22 cellular contexts compared by ENCODE assay signal in genomic region chr6:46932941-46933340, GRCh38. TPM values are rescaled to one million over a fixed set of nuclear protein-coding genes. Genes with fewer than 3 reads are reported as not detected.
A peak's percentile ranks its signal among the peaks of the same experiment; 100 is the strongest.
DNase-seq lines count a peak whose midpoint lies in the region; ATAC-seq and TF ChIP-seq lines count a peak whose summit lies in the region.
"Had no signal": no experiment of that assay in that cellular context is flagged by ENCODE, and none has a peak within 500 bp of the region (broad histone marks: within the 10 kb centered on the region; RNA-seq: fewer than 3 reads in every experiment).

No MANE protein-coding gene starts in this region.

- DNase-seq in AG10803 (ENCODE audit: low read depth) (peak; percentile 31), PC-9 (no peak), fibroblast of pulmonary artery (ENCODE audit: low read depth) (peak; percentile 45)
- DNase-seq in stimulated activated CD4-positive, alpha-beta T cell treated with anti-CD3 and anti-CD28 coated beads, Interleukin-1b, Interleukin-23, amount 100 ng/mL, for 48 hours, result no peak
- no peak for DNase-seq in stimulated activated CD4-positive, alpha-beta T cell treated with anti-CD3 and anti-CD28 coated beads, Interleukin-15, amount 100 ng/mL, for 24 hours
- DNase-seq: activated naive CD8-positive, alpha-beta T cell treated with anti-CD3 and anti-CD28 coated beads, Interleukin-2, amount 50 U/mL, for 24 hours; central memory CD4-positive, alpha-beta T cell; effector memory CD4-positive, alpha-beta T cell; IMR-90; naive thymus-derived CD4-positive, alpha-beta T cell; NCI-H2081; NCI-H526; stomach had no signal

- H3K27ac Mint-ChIP-seq in nephron, result peak overlapping the region; percentile 14 to 59 (median 30)
- H3K27ac Mint-ChIP-seq: activated naive CD8-positive, alpha-beta T cell treated with anti-CD3 and anti-CD28 coated beads, Interleukin-2, amount 50 U/mL, for 24 hours; activated T-helper 17 cell treated with anti-CD3 and anti-CD28 coated beads, Interleukin-2, amount 50 U/mL, for 72 hours; naive thymus-derived CD4-positive, alpha-beta T cell; progenitor cell of endocrine pancreas; T-helper 2 cell treated with Interferon-gamma antibody and Interleukin-4, amounts not matched to agents 5 μg/mL and 100 μg/mL, for 36 hours had no signal

- no peaks in the 10 kb centered on the region for H3K9me2 ChIP-seq in PC-9 (ENCODE audit: insufficient read depth)

- H3K4me3 Mint-ChIP-seq in nephron, result no peak overlapping the region
- H3K4me3 Mint-ChIP-seq: activated naive CD8-positive, alpha-beta T cell treated with anti-CD3 and anti-CD28 coated beads, Interleukin-2, amount 50 U/mL, for 24 hours; activated T-helper 17 cell treated with anti-CD3 and anti-CD28 coated beads, Interleukin-2, amount 50 U/mL, for 72 hours; naive thymus-derived CD4-positive, alpha-beta T cell; T-helper 2 cell treated with Interferon-gamma antibody and Interleukin-4, amounts not matched to agents 5 μg/mL and 100 μg/mL, for 36 hours had no signal

- peaks cover 23% of the 10 kb centered on the region for H3F3A ChIP-seq in PC-9 (ENCODE audit: insufficient read depth, low read depth)

- no peaks in the 10 kb centered on the region for H4K20me1 ChIP-seq in PC-9 (ENCODE audit: insufficient read depth)

- peaks cover 77% of the 10 kb centered on the region for H3K4me1 ChIP-seq in PC-9 (replicated peaks; ENCODE audit: insufficient read depth)

- CTCF ChIA-PET in PC-9 (lab: Charles Lee), result interaction anchor here (1.1 kb wide), 1 partner anchor 11 kb away, joined by 5 read pairs; the partner anchor contains the start of gene ADGRF5

- H3K4me3 ChIP-seq in AG10803 (ENCODE audit: low read length), result no peak overlapping the region
- no peak overlapping the region for H3K4me3 ChIP-seq in PC-9
- no peak overlapping the region for H3K4me3 ChIP-seq in fibroblast of pulmonary artery (replicated peaks; ENCODE audit: low read depth, low read length)
- H3K4me3 ChIP-seq: GM12878, stomach had no signal

- TF ChIP-seq CTCF in AG10803 (conservative IDR thresholded peaks at IDR 0.05; ENCODE audit: low read length) (no peak), PC-9 (conservative IDR thresholded peaks at IDR 0.05) (no peak), fibroblast of pulmonary artery (IDR thresholded peaks at IDR 0.05; ENCODE audit: low read length, missing control alignments) (no peak), nephron (IDR thresholded peaks at IDR 0.05; ENCODE audit: unreplicated experiment in 3 of 3) (no peak)

- H3K27me3 ChIP-seq in PC-9 (ENCODE audit: insufficient read depth, low read depth), result no peaks in the 10 kb centered on the region
- H3K27me3 ChIP-seq: stomach had no signal

- no peaks in the 10 kb centered on the region for H3K9me3 Mint-ChIP-seq in nephron
- H3K9me3 Mint-ChIP-seq: activated T-helper 17 cell treated with anti-CD3 and anti-CD28 coated beads, Interleukin-2, amount 50 U/mL, for 72 hours; T-helper 2 cell treated with Interferon-gamma antibody and Interleukin-4, amounts not matched to agents 5 μg/mL and 100 μg/mL, for 36 hours had no signal

- ATAC-seq in GM21825 (IDR thresholded peaks at IDR 0.05; ENCODE audit: unreplicated experiment) (no peak), HG03565 (IDR thresholded peaks at IDR 0.05; ENCODE audit: unreplicated experiment) (no peak)
- ATAC-seq: activated naive CD8-positive, alpha-beta T cell treated with anti-CD3 and anti-CD28 coated beads, Interleukin-2, amount 50 U/mL, for 24 hours; activated T-helper 17 cell treated with anti-CD3 and anti-CD28 coated beads, Interleukin-2, amount 50 U/mL, for 72 hours; GM12878; naive thymus-derived CD4-positive, alpha-beta T cell had no signal

- no peaks in the 10 kb centered on the region for H3K36me3 ChIP-seq in PC-9 (ENCODE audit: low read depth)
- H3K36me3 ChIP-seq: stomach had no signal

- no peaks in the 10 kb centered on the region for H3K36me3 Mint-ChIP-seq in nephron (ENCODE audit: low read depth)
- H3K36me3 Mint-ChIP-seq: naive thymus-derived CD4-positive, alpha-beta T cell had no signal

- POLR2A ChIA-PET in PC-9 (lab: Charles Lee; ENCODE audit: unreplicated experiment), result interaction anchor here (0.6 kb wide), 1 partner anchor 55 kb away, joined by 5 read pairs; no protein-coding TSS in a partner anchor

- H3K4me1 Mint-ChIP-seq in nephron, result peaks cover 13% of the 10 kb centered on the region
- H3K4me1 Mint-ChIP-seq: activated naive CD8-positive, alpha-beta T cell treated with anti-CD3 and anti-CD28 coated beads, Interleukin-2, amount 50 U/mL, for 24 hours; activated T-helper 17 cell treated with anti-CD3 and anti-CD28 coated beads, Interleukin-2, amount 50 U/mL, for 72 hours; naive thymus-derived CD4-positive, alpha-beta T cell had no signal

- peaks cover 3% of the 10 kb centered on the region for H3K27me3 Mint-ChIP-seq in nephron (ENCODE audit: low read depth)
- H3K27me3 Mint-ChIP-seq: progenitor cell of endocrine pancreas had no signal

- 0 out of 2 replicates have a peak overlapping the region, but pooled peaks have one; percentile 34 for H3K27ac ChIP-seq in PC-9

- peak overlapping the region; percentile 50 for H3K4me2 ChIP-seq in PC-9

- H2AFZ ChIP-seq in PC-9, result no peak overlapping the region

- no TSS peak for BruUV-seq in PC-9 (replicated peaks; lab: Mats Ljungman, UMichigan)

- no peaks in the 10 kb centered on the region for H3K79me2 ChIP-seq in PC-9 (ENCODE audit: low read depth)

- no peaks in the 10 kb centered on the region for H3K9me3 ChIP-seq in PC-9 (ENCODE audit: insufficient read depth, low read depth)
- H3K9me3 ChIP-seq: stomach had no signal

- intact Hi-C loops in PC-9 (cut with micrococcal nuclease; ENCODE audit: unreplicated experiment), result loop anchor here (1.0 to 2.0 kb wide), 2 partner anchors 8 to 56 kb away; no protein-coding TSS in a partner anchor

RNA-seq across cellular contexts. Expression of gene ADGRF5, which starts 11.2 kb away (rescaled TPM):
- 23.1 and 40.0 TPM in 2 replicates for total RNA-seq in PC-9 (2021)
- total RNA-seq: activated CD8-positive, alpha-beta memory T cell treated with anti-CD3 and anti-CD28 coated beads for 36 hours; activated T-helper 17 cell treated with anti-CD3 and anti-CD28 coated beads, Interleukin-2, amount 50 U/mL, for 72 hours; G401; IMR-90; naive thymus-derived CD4-positive, alpha-beta T cell; progenitor cell of endocrine pancreas had no signal

Comparison
In these comparisons a context has a peak if more than half of its experiments do, and no peak if none do; other contexts are left out.
1. DNase-seq: peak in AG10803 (single experiment) and fibroblast of pulmonary artery (single experiment); none in PC-9 (0 of 2), stimulated activated CD4-positive, alpha-beta T cell treated with anti-CD3 and anti-CD28 coated beads, Interleukin-1b, Interleukin-23, amount 100 ng/mL, for 48 hours (single experiment) and stimulated activated CD4-positive, alpha-beta T cell treated with anti-CD3 and anti-CD28 coated beads, Interleukin-15, amount 100 ng/mL, for 24 hours (single experiment).